In genomic region chr5:133963493-133964128, GRCh38 we compare ENCODE assay signal across 1 cellular context.
TF ChIP-seq lines count a peak whose summit lies in the region.

No MANE protein-coding gene starts in this region.

TF ChIP-seq in HepG2, 621 proteins besides CTCF, POLR2A, EP300 and RAD21:
- TF ChIP-seq FOSL1 (CRISPR knock-in tag; IDR thresholded peaks at IDR 0.05; ENCODE audit: borderline replicate concordance) (no peak), BCL3 (CRISPR knock-in tag; IDR thresholded peaks at IDR 0.05) (no peak), ZNF816 (CRISPR knock-in tag; IDR thresholded peaks at IDR 0.05; ENCODE audit: borderline replicate concordance) (no peak), ZBTB2 (CRISPR knock-in tag; IDR thresholded peaks at IDR 0.05; ENCODE audit: low read depth) (no peak), POGZ (CRISPR knock-in tag; IDR thresholded peaks at IDR 0.05) (no peak), ZNF143 (CRISPR knock-in tag; IDR thresholded peaks at IDR 0.05) (no peak)
- TF ChIP-seq, protein P1, sequence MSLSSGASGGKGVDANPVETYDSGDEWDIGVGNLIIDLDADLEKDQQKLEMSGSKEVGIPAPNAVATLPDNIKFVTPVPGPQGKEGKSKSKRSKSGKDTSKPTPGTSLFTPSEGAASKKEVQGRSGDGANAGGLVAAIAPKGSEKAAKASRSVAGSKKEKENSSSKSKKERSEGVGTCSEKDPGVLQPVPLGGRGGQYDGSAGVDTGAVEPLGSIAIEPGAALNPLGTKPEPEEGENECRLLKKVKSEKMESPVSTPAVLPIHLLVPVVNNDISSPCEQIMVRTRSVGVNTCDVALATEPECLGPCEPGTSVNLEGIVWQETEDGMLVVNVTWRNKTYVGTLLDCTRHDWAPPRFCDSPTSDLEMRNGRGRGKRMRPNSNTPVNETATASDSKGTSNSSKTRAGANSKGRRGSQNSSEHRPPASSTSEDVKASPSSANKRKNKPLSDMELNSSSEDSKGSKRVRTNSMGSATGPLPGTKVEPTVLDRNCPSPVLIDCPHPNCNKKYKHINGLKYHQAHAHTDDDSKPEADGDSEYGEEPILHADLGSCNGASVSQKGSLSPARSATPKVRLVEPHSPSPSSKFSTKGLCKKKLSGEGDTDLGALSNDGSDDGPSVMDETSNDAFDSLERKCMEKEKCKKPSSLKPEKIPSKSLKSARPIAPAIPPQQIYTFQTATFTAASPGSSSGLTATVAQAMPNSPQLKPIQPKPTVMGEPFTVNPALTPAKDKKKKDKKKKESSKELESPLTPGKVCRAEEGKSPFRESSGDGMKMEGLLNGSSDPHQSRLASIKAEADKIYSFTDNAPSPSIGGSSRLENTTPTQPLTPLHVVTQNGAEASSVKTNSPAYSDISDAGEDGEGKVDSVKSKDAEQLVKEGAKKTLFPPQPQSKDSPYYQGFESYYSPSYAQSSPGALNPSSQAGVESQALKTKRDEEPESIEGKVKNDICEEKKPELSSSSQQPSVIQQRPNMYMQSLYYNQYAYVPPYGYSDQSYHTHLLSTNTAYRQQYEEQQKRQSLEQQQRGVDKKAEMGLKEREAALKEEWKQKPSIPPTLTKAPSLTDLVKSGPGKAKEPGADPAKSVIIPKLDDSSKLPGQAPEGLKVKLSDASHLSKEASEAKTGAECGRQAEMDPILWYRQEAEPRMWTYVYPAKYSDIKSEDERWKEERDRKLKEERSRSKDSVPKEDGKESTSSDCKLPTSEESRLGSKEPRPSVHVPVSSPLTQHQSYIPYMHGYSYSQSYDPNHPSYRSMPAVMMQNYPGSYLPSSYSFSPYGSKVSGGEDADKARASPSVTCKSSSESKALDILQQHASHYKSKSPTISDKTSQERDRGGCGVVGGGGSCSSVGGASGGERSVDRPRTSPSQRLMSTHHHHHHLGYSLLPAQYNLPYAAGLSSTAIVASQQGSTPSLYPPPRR (CRISPR knock-in tag; IDR thresholded peaks at IDR 0.05; ENCODE audit: borderline replicate concordance): no peak
TF ChIP-seq in HepG2: peak in this region for 0.
